ENCODE assay signal across 9 cellular contexts in genomic region chr20:37347891-37348642, GRCh38. TPM values are rescaled to one million over a fixed set of nuclear protein-coding genes. Genes with fewer than 3 reads are reported as not detected.
DNase-seq lines count a peak whose midpoint lies in the region; ATAC-seq and TF ChIP-seq lines count a peak whose summit lies in the region.
"Had no signal": no experiment of that assay in that cellular context is flagged by ENCODE, and none has a peak within 500 bp of the region (broad histone marks: within the 10 kb centered on the region; RNA-seq: fewer than 3 reads in every experiment).

No MANE protein-coding gene starts in this region.

- peaks cover 51% of the 10 kb centered on the region for H3K36me3 Mint-ChIP-seq in Caco-2 (ENCODE audit: insufficient read depth, unreplicated experiment)
- H3K36me3 Mint-ChIP-seq in dendritic cell treated with granulocyte-macrophage colony-stimulating factor and Interleukin-4, amounts not matched to agents 40 ng/mL and 50 ng/mL, for 4 days (ENCODE audit: low read depth): peaks cover 49% of the 10 kb centered on the region
- H3K36me3 Mint-ChIP-seq in osteocyte (ENCODE audit: unreplicated experiment): peaks cover 15% of the 10 kb centered on the region
- H3K36me3 Mint-ChIP-seq in glutamatergic neuron (ENCODE audit: unreplicated experiment): no peaks in the 10 kb centered on the region

- peak overlapping the region; percentile 13 for H3K4me3 Mint-ChIP-seq in Caco-2 (ENCODE audit: unreplicated experiment)
- peak overlapping the region; percentile 71 for H3K4me3 Mint-ChIP-seq in dendritic cell treated with granulocyte-macrophage colony-stimulating factor and Interleukin-4, amounts not matched to agents 40 ng/mL and 50 ng/mL, for 4 days
- peak overlapping the region; percentile 60 for H3K4me3 Mint-ChIP-seq in osteocyte (ENCODE audit: unreplicated experiment)
- H3K4me3 Mint-ChIP-seq in glutamatergic neuron (ENCODE audit: unreplicated experiment): no peak overlapping the region

- H3K27me3 Mint-ChIP-seq in Caco-2 (ENCODE audit: insufficient read depth, unreplicated experiment) (no peaks in the 10 kb centered on the region), osteocyte (ENCODE audit: unreplicated experiment) (no peaks in the 10 kb centered on the region), glutamatergic neuron (ENCODE audit: unreplicated experiment) (peaks cover 9% of the 10 kb centered on the region)
- no peaks in the 10 kb centered on the region for H3K27me3 Mint-ChIP-seq in dendritic cell treated with granulocyte-macrophage colony-stimulating factor and Interleukin-4, amounts not matched to agents 40 ng/mL and 50 ng/mL, for 4 days

- POLR2A ChIA-PET in Caco-2 (lab: Charles Lee): no interaction called here
- POLR2A ChIA-PET in HEK293T (lab: Yijun Ruan, JAX): interaction anchor here (0.8 kb wide), 1 partner anchor 9 kb away, joined by 3 read pairs; no protein-coding TSS in a partner anchor

- no peaks in the 10 kb centered on the region for H3K27me3 ChIP-seq in Caco-2 (replicated peaks; ENCODE audit: control insufficient read depth, insufficient read depth, low read length)

- H3K4me1 ChIP-seq in Caco-2: peaks cover 45% of the 10 kb centered on the region

- H3K4me1 Mint-ChIP-seq in Caco-2 (ENCODE audit: low read depth, unreplicated experiment): peaks cover 39% of the 10 kb centered on the region
- H3K4me1 Mint-ChIP-seq in dendritic cell treated with granulocyte-macrophage colony-stimulating factor and Interleukin-4, amounts not matched to agents 40 ng/mL and 50 ng/mL, for 4 days (ENCODE audit: low read depth): peaks cover 81% of the 10 kb centered on the region
- peaks cover 14% of the 10 kb centered on the region for H3K4me1 Mint-ChIP-seq in osteocyte (ENCODE audit: unreplicated experiment)
- H3K4me1 Mint-ChIP-seq in glutamatergic neuron (ENCODE audit: low read depth, unreplicated experiment): no peaks in the 10 kb centered on the region

- no TSS peak for BruUV-seq in Caco-2 (replicated peaks; lab: Mats Ljungman, UMichigan)

- DNase-seq in Caco-2 (peak in 1 of 2 experiments; percentile 59), HEK293T (ENCODE audit: extremely low spot score) (no peak), osteocyte (ENCODE audit: extremely low spot score, unreplicated experiment) (no peak), glutamatergic neuron (no peak), HCEC 1CT (no peak), HUDEP-2 (lab: John Stamatoyannopoulos, UW; ENCODE audit: unreplicated experiment in 76 of 76) (no peak)
- DNase-seq: NCI-H69 had no signal

- CTCF ChIA-PET in Caco-2 (lab: Charles Lee) (no interaction called here), HEK293T (lab: Yijun Ruan, JAX) (no interaction called here)

- H3K4me3 ChIP-seq in Caco-2 (ENCODE audit: low read depth, low read length): no peak overlapping the region

- ATAC-seq in HG03139 (IDR thresholded peaks at IDR 0.05; ENCODE audit: unreplicated experiment): no peak

- peaks cover 9% of the 10 kb centered on the region for H3K36me3 ChIP-seq in Caco-2 (ENCODE audit: control insufficient read depth, insufficient read depth, low read length)

- H3K27ac Mint-ChIP-seq in Caco-2 (ENCODE audit: unreplicated experiment): peak overlapping the region; percentile 24
- peak overlapping the region; percentile 91 for H3K27ac Mint-ChIP-seq in dendritic cell treated with granulocyte-macrophage colony-stimulating factor and Interleukin-4, amounts not matched to agents 40 ng/mL and 50 ng/mL, for 4 days
- H3K27ac Mint-ChIP-seq in osteocyte (ENCODE audit: unreplicated experiment): peak overlapping the region; percentile 37
- no peak overlapping the region for H3K27ac Mint-ChIP-seq in glutamatergic neuron (ENCODE audit: unreplicated experiment)

- H3K9me3 Mint-ChIP-seq in Caco-2 (ENCODE audit: unreplicated experiment): no peaks in the 10 kb centered on the region
- no peaks in the 10 kb centered on the region for H3K9me3 Mint-ChIP-seq in dendritic cell treated with granulocyte-macrophage colony-stimulating factor and Interleukin-4, amounts not matched to agents 40 ng/mL and 50 ng/mL, for 4 days
- H3K9me3 Mint-ChIP-seq in osteocyte (ENCODE audit: unreplicated experiment): no peaks in the 10 kb centered on the region
- H3K9me3 Mint-ChIP-seq in glutamatergic neuron (ENCODE audit: unreplicated experiment): peaks cover 7% of the 10 kb centered on the region

- TF ChIP-seq CTCF in Caco-2 (IDR thresholded peaks at IDR 0.05; ENCODE audit: insufficient read depth in 1 of 2, low read depth in 1 of 2, low read length in 1 of 2, severe bottlenecking in 1 of 2, unreplicated experiment in 1 of 2): no peak
- TF ChIP-seq CTCF in osteocyte (IDR thresholded peaks at IDR 0.05): no peak
- TF ChIP-seq CTCF in glutamatergic neuron (IDR thresholded peaks at IDR 0.05; ENCODE audit: partially characterized antibody, unreplicated experiment): no peak

- no peaks in the 10 kb centered on the region for H3K9me3 ChIP-seq in Caco-2

- intact Hi-C loops in Caco-2 (cut with micrococcal nuclease; ENCODE audit: unreplicated experiment): no loop called here
- intact Hi-C loops in dendritic cell treated with granulocyte-macrophage colony-stimulating factor and Interleukin-4, amounts not matched to agents 40 ng/mL and 50 ng/mL, for 4 days (cut with micrococcal nuclease): loop anchor here (5.0 kb wide), 1 partner anchor 34 kb away; no protein-coding TSS in a partner anchor

TF ChIP-seq in HEK293T, 16 proteins besides CTCF, POLR2A, EP300 and RAD21:
- no peak for TF ChIP-seq TARDBP (IDR thresholded peaks at IDR 0.05)
- no peak for TF ChIP-seq L3MBTL2 (conservative IDR thresholded peaks at IDR 0.05)
- peak; percentile 18; the same call in 1 of the 2 replicates for TF ChIP-seq PKNOX1 (IDR thresholded peaks at IDR 0.05)
- no peak for TF ChIP-seq NFRKB (IDR thresholded peaks at IDR 0.05)
- no peak for TF ChIP-seq ZNF384 (IDR thresholded peaks at IDR 0.05)
- no peak for TF ChIP-seq HDGF (IDR thresholded peaks at IDR 0.05; ENCODE audit: borderline replicate concordance)
TF ChIP-seq in HEK293T: peak in this region for 1.

RNA-seq across cellular contexts. Expression of gene SRC, which starts 2.1 kb away (rescaled TPM):
- total RNA-seq in Caco-2 (2022): 197 and 222 TPM in 2 replicates
- total RNA-seq in osteocyte: 30.1 and 32.5 TPM in 2 replicates
- total RNA-seq in glutamatergic neuron (ENCODE audit: unreplicated experiment): 39.2 TPM

RNA-seq across cellular contexts. Expression of gene MANBAL, which starts 58.6 kb away (rescaled TPM):
- total RNA-seq in Caco-2 (2022) (95.6 and 106 TPM in 2 replicates), osteocyte (45.5 and 45.8 TPM in 2 replicates), glutamatergic neuron (ENCODE audit: unreplicated experiment) (27.9 TPM)
